Comparison of ENCODE assay signal across 14 cellular contexts in genomic region chr5:154278908-154279307, GRCh38.
DNase-seq lines count a peak whose midpoint lies in the region; ATAC-seq and TF ChIP-seq lines count a peak whose summit lies in the region.
"Had no signal": no experiment of that assay in that cellular context is flagged by ENCODE, and none has a peak within 500 bp of the region (broad histone marks: within the 10 kb centered on the region; RNA-seq: fewer than 3 reads in every experiment).

No MANE protein-coding gene starts in this region.

- no peak overlapping the region for H3K4me3 Mint-ChIP-seq in T-cell
- H3K4me3 Mint-ChIP-seq: CD4-positive, CD25-positive, alpha-beta regulatory T cell; central memory CD8-positive, alpha-beta T cell; memory B cell had no signal

- ATAC-seq in GM19025 (IDR thresholded peaks at IDR 0.05; ENCODE audit: low read depth, unreplicated experiment) (peak; percentile 61), GM21723 (IDR thresholded peaks at IDR 0.05; ENCODE audit: unreplicated experiment) (peak; percentile 81), HG03159 (IDR thresholded peaks at IDR 0.05; ENCODE audit: unreplicated experiment) (peak; percentile 50), T-cell (replicated peaks in 1 of 4) (no peak)

- no peak for TF ChIP-seq CTCF in choroid plexus epithelial cell (conservative IDR thresholded peaks at IDR 0.05; ENCODE audit: low read depth, low read length)

- no peak overlapping the region for H3K27ac Mint-ChIP-seq in T-cell
- H3K27ac Mint-ChIP-seq: memory B cell had no signal

- H3K4me1 Mint-ChIP-seq in T-cell: peaks cover 4 to 22% (median 8%) of the 10 kb centered on the region in 3 donors

- H3K9me3 Mint-ChIP-seq in T-cell: no peaks in the 10 kb centered on the region
- H3K9me3 Mint-ChIP-seq: central memory CD8-positive, alpha-beta T cell; memory B cell had no signal

- H3K4me3 ChIP-seq in choroid plexus epithelial cell (ENCODE audit: low read depth, low read length): no peak overlapping the region

- DNase-seq in choroid plexus epithelial cell (ENCODE audit: low read depth) (peak; percentile 50), T-cell (no peak), DMS153 (lab: John Stamatoyannopoulos, UW) (no peak), DMS 273 (lab: John Stamatoyannopoulos, UW; ENCODE audit: unreplicated experiment) (no peak)
- DNase-seq: activated CD4-positive, alpha-beta T cell treated with anti-CD3 and anti-CD28 coated beads, Interleukin-2, amount 50 U/mL, for 4 hours; activated naive CD4-positive, alpha-beta T cell; OCI-M1; stimulated activated naive CD4-positive, alpha-beta T cell had no signal

- CTCF ChIA-PET in T-cell (lab: Charles Lee): no interaction called here

- POLR2A ChIA-PET in T-cell (lab: Charles Lee): no interaction called here

- H3K27me3 Mint-ChIP-seq in T-cell: no peaks in the 10 kb centered on the region
- H3K27me3 Mint-ChIP-seq: CD4-positive, CD25-positive, alpha-beta regulatory T cell; central memory CD8-positive, alpha-beta T cell; memory B cell had no signal

- peaks cover 19% of the 10 kb centered on the region for H3K36me3 Mint-ChIP-seq in T-cell

Comparison
In these comparisons a context has a peak if more than half of its experiments do, and no peak if none do; other contexts are left out.
1. ATAC-seq: peak in GM19025 (single experiment), GM21723 (single experiment) and HG03159 (single experiment); none in T-cell (0 of 4).